21 cellular contexts compared by ENCODE assay signal in genomic region chr4:168357941-168358340, GRCh38. TPM values are rescaled to one million over a fixed set of nuclear protein-coding genes. Genes with fewer than 3 reads are reported as not detected.
DNase-seq lines count a peak whose midpoint lies in the region; ATAC-seq and TF ChIP-seq lines count a peak whose summit lies in the region.
"Had no signal": no experiment of that assay in that cellular context is flagged by ENCODE, and none has a peak within 500 bp of the region (broad histone marks: within the 10 kb centered on the region; RNA-seq: fewer than 3 reads in every experiment).

No MANE protein-coding gene starts in this region.

- no peak overlapping the region for H2AFZ ChIP-seq in osteoblast (ENCODE audit: low read length)
- H2AFZ ChIP-seq: GM23338 had no signal

- no peaks in the 10 kb centered on the region for H3K4me1 ChIP-seq in adipocyte (ENCODE audit: control insufficient read depth, insufficient read depth, low read length)
- no peaks in the 10 kb centered on the region for H3K4me1 ChIP-seq in osteoblast (ENCODE audit: insufficient read depth, low read length)
- H3K4me1 ChIP-seq: BE2C; BLaER1 treated with 17β-estradiol and CSF1 and Interleukin-3, amounts not matched to agents 10 nM and 100 nM had no signal

- no peak overlapping the region for H3K9ac ChIP-seq in adipocyte (ENCODE audit: low read length)
- H3K9ac ChIP-seq: BLaER1 treated with 17β-estradiol and CSF1 and Interleukin-3, amounts not matched to agents 10 nM and 100 nM had no signal

- H3K4me3 ChIP-seq in adipocyte (ENCODE audit: low read length) (no peak overlapping the region), osteoblast (ENCODE audit: insufficient read depth, low read length) (no peak overlapping the region)
- H3K4me3 ChIP-seq: BLaER1 treated with 17β-estradiol and CSF1 and Interleukin-3, amounts not matched to agents 10 nM and 100 nM; GM23338 had no signal

- no peaks in the 10 kb centered on the region for H4K20me1 ChIP-seq in osteoblast (ENCODE audit: insufficient read depth, low read length)
- H4K20me1 ChIP-seq: BLaER1 treated with 17β-estradiol and CSF1 and Interleukin-3, amounts not matched to agents 10 nM and 100 nM had no signal

- no peaks in the 10 kb centered on the region for H3K79me2 ChIP-seq in osteoblast (ENCODE audit: insufficient read depth, low read length)

- H3K27me3 ChIP-seq in adipocyte (replicated peaks; ENCODE audit: control insufficient read depth, insufficient read depth, low read length) (no peaks in the 10 kb centered on the region), osteoblast (ENCODE audit: insufficient read depth, low read length) (no peaks in the 10 kb centered on the region)
- H3K27me3 ChIP-seq: BE2C; BLaER1 treated with 17β-estradiol and CSF1 and Interleukin-3, amounts not matched to agents 10 nM and 100 nM had no signal

- no peak overlapping the region for H3K4me2 ChIP-seq in osteoblast (ENCODE audit: insufficient read depth, low read length)
- H3K4me2 ChIP-seq: BLaER1 treated with 17β-estradiol and CSF1 and Interleukin-3, amounts not matched to agents 10 nM and 100 nM; GM23338 had no signal

- no peak overlapping the region for H3K27ac ChIP-seq in osteoblast (ENCODE audit: low read depth, low read length)
- H3K27ac ChIP-seq: 22Rv1; BLaER1 treated with 17β-estradiol and CSF1 and Interleukin-3, amounts not matched to agents 10 nM and 100 nM had no signal

- DNase-seq in AG09319 (ENCODE audit: extremely low read depth, low read depth), result peak; percentile 27
- peak; percentile 1 for DNase-seq in adipocyte (ENCODE audit: low read depth)
- peak; percentile 74 for DNase-seq in astrocyte of the hippocampus (ENCODE audit: low read depth, low spot score)
- peak; percentile 62 for DNase-seq in osteoblast (ENCODE audit: insufficient read length, low spot score, missing footprints)
- DNase-seq in NCI-H1092 (lab: John Stamatoyannopoulos, UW), result no peak
- DNase-seq: AML-193; BE2C; CD4-positive, alpha-beta T cell; CD8-positive, alpha-beta memory T cell; DMS 273 treated with DMSO at 0.1 percent for 48 hours; DMS79; GF-D8; H9 had no signal

- ATAC-seq in HG02571 (IDR thresholded peaks at IDR 0.05; ENCODE audit: unreplicated experiment), result no peak
- no peak for ATAC-seq in GM21423 (IDR thresholded peaks at IDR 0.05; ENCODE audit: unreplicated experiment)
- ATAC-seq in GM18519 (IDR thresholded peaks at IDR 0.05; ENCODE audit: low FRiP score, unreplicated experiment), result no peak
- ATAC-seq: GM23338, HCT116 had no signal

- H3K36me3 ChIP-seq in adipocyte (ENCODE audit: control insufficient read depth, insufficient read depth, low read length, severe bottlenecking), result peaks cover 25% of the 10 kb centered on the region
- peaks cover 4% of the 10 kb centered on the region for H3K36me3 ChIP-seq in osteoblast (ENCODE audit: insufficient read depth, low read length)
- H3K36me3 ChIP-seq: BE2C had no signal

- TF ChIP-seq CTCF in AG09319 (IDR thresholded peaks at IDR 0.05; ENCODE audit: low read depth, low read length) (no peak), osteoblast (IDR thresholded peaks at IDR 0.05; ENCODE audit: extremely low read depth, low read depth, low read length) (no peak)

- H3K9me3 ChIP-seq in adipocyte (ENCODE audit: control insufficient read depth, low read length), result no peaks in the 10 kb centered on the region
- no peaks in the 10 kb centered on the region for H3K9me3 ChIP-seq in osteoblast (ENCODE audit: low read depth, low read length)
- H3K9me3 ChIP-seq: BE2C had no signal

RNA-seq across cellular contexts. Expression of gene DDX60, which starts 39.4 kb away (rescaled TPM):
- total RNA-seq in osteoblast, result 14.4 and 19.5 TPM in 2 replicates
- total RNA-seq: G401 had no signal
